ENCODE assay signal across 16 cellular contexts in genomic region chr1:88210088-88210825, GRCh38.
DNase-seq lines count a peak whose midpoint lies in the region; ATAC-seq, FAIRE-seq and TF ChIP-seq lines count a peak whose summit lies in the region.
"Had no signal": no experiment of that assay in that cellular context is flagged by ENCODE, and none has a peak within 500 bp of the region (broad histone marks: within the 10 kb centered on the region; RNA-seq: fewer than 3 reads in every experiment).

No MANE protein-coding gene starts in this region.

- H3K79me2 ChIP-seq in H1 (ENCODE audit: control insufficient read depth in 1 of 2, insufficient read depth in 2 of 2, low read length in 2 of 2), result no peaks in the 10 kb centered on the region

- H3K56ac ChIP-seq in H1 (replicated peaks; ENCODE audit: insufficient read length, low read depth, low read length), result no peak overlapping the region

- DNase-seq in HT1080 (ENCODE audit: low read depth) (peak; percentile 6), H1 (ENCODE audit: low read depth in 1 of 2, low spot score in 2 of 2) (no peak), nephron progenitor cell (no peak), NCI-H526 (lab: John Stamatoyannopoulos, UW) (no peak), HPDE6-E6E7 (ENCODE audit: extremely low spot score) (no peak)
- DNase-seq: CD8-positive, alpha-beta T cell; DMS79 treated with DMSO at 0.1 percent for 48 hours; GOT3; NCI-H1105; NCI-H2081; NCI-H510A; NCI-H82 had no signal

- TF ChIP-seq RAD21 in H1 (IDR thresholded peaks at IDR 0.05 in 1 of 2, conservative IDR thresholded peaks at IDR 0.05 in 1 of 2; ENCODE audit: low read depth in 2 of 2, low read length in 2 of 2), result peak; percentile 9 to 22; a peak in 2 of 4 replicates

- no peaks in the 10 kb centered on the region for H3K79me1 ChIP-seq in H1 (ENCODE audit: low read depth, low read length)

- ATAC-seq in GM21528 (IDR thresholded peaks at IDR 0.05; ENCODE audit: low FRiP score, unreplicated experiment) (peak; percentile 79), GM21367 (IDR thresholded peaks at IDR 0.05; ENCODE audit: unreplicated experiment) (no peak)
- ATAC-seq: CD8-positive, alpha-beta T cell had no signal

- H3K4me3 Mint-ChIP-seq in nephron progenitor cell, result no peak overlapping the region
- H3K4me3 Mint-ChIP-seq: CD8-positive, alpha-beta T cell had no signal

- WGBS in H1 (ENCODE audit: extremely low coverage in 1 of 2, insufficient coverage in 1 of 2, insufficient read length in 1 of 2, insufficient replicate concordance in 2 of 2, low coverage in 1 of 2, low lambda C conversion rate in 2 of 2, missing lambda C conversion rate in 1 of 2), 2 experiments, result 83% methylated on average over 3 of the region's 3 CpGs; no CpG with 5 or more reads in 1 of the 2 experiments

- H2BK20ac ChIP-seq in H1 (ENCODE audit: low read length), result no peak overlapping the region

- no peak overlapping the region for H3K27ac ChIP-seq in H1 (ENCODE audit: low read depth, low read length)
- H3K27ac ChIP-seq: BLaER1 treated with 17β-estradiol and CSF1 and Interleukin-3, amounts not matched to agents 10 nM and 100 nM had no signal

- H2BK5ac ChIP-seq in H1 (ENCODE audit: low read depth, low read length), result no peak overlapping the region

- no peak overlapping the region for H4K5ac ChIP-seq in H1 (ENCODE audit: insufficient read length, low read depth, low read length)

- no peak overlapping the region for H3K18ac ChIP-seq in H1 (ENCODE audit: extremely low read depth, low read length)

- H3K27ac Mint-ChIP-seq in nephron progenitor cell, result peak overlapping the region; percentile 10
- H3K27ac Mint-ChIP-seq: CD8-positive, alpha-beta T cell had no signal

- no peaks in the 10 kb centered on the region for H3K23me2 ChIP-seq in H1 (ENCODE audit: low read depth, low read length)

- TF ChIP-seq POLR2A in H1 (IDR thresholded peaks at IDR 0.05; ENCODE audit: control extremely low read depth in 1 of 2, low read depth in 2 of 2, low read length in 2 of 2), result no peak

- CTCF ChIA-PET in H1 (lab: Charles Lee; ENCODE audit: partially characterized antibody), result no interaction called here

- POLR2A ChIA-PET in H1 (lab: Charles Lee; ENCODE audit: partially characterized antibody), result no interaction called here

- no peaks in the 10 kb centered on the region for H3K9me3 ChIP-seq in H1 (ENCODE audit: insufficient read depth in 2 of 2, low read depth in 1 of 2, low read length in 1 of 2)
- H3K9me3 ChIP-seq: BLaER1 treated with 17β-estradiol and CSF1 and Interleukin-3, amounts not matched to agents 10 nM and 100 nM had no signal

- H4K8ac ChIP-seq in H1 (ENCODE audit: extremely low read depth, insufficient read depth, low read length), result no peak overlapping the region

- no peak for FAIRE-seq in H1 (lab: Jason Lieb, UNC)
- FAIRE-seq: D721Med had no signal

- 0 out of 2 replicates have a peak overlapping the region, but pooled peaks have one; percentile 49 for H2AFZ ChIP-seq in H1 (ENCODE audit: low read length)

- no peak overlapping the region for H3K14ac ChIP-seq in H1 (ENCODE audit: insufficient read length)

- no peak overlapping the region for H3K9ac ChIP-seq in H1 (replicated peaks in 1 of 4; ENCODE audit: extremely low read depth in 1 of 4, low read depth in 3 of 4, low read length in 3 of 4)
- H3K9ac ChIP-seq: BLaER1 treated with 17β-estradiol and CSF1 and Interleukin-3, amounts not matched to agents 10 nM and 100 nM had no signal

- peaks cover 2% of the 10 kb centered on the region for H3K9me3 Mint-ChIP-seq in nephron progenitor cell
- H3K9me3 Mint-ChIP-seq: CD8-positive, alpha-beta T cell had no signal

- H3K4ac ChIP-seq in H1 (replicated peaks; ENCODE audit: insufficient read length, low read depth, low read length), result no peak overlapping the region

- no peak overlapping the region for H3K23ac ChIP-seq in H1 (ENCODE audit: insufficient read length)

- TF ChIP-seq EP300 in H1 (IDR thresholded peaks at IDR 0.05; ENCODE audit: borderline replicate concordance in 1 of 2, low read depth in 2 of 2, low read length in 2 of 2), result no peak

- H4K91ac ChIP-seq in H1 (replicated peaks; ENCODE audit: insufficient read length, low read length), result no peak overlapping the region

- H3K4me1 Mint-ChIP-seq in nephron progenitor cell, result peaks cover 18% of the 10 kb centered on the region

- no peak overlapping the region for H2BK15ac ChIP-seq in H1 (ENCODE audit: low read length)

- H2BK12ac ChIP-seq in H1 (ENCODE audit: low read depth, low read length), result no peak overlapping the region

- H3K4me1 ChIP-seq in H1 (replicated peaks in 1 of 4; ENCODE audit: control insufficient read depth in 3 of 4, insufficient read depth in 4 of 4, low read length in 3 of 4), result no peaks in the 10 kb centered on the region

- H3K27me3 ChIP-seq in H1 (replicated peaks in 1 of 4; ENCODE audit: control insufficient read depth in 3 of 4, extremely low read depth in 1 of 4, insufficient read depth in 3 of 4, low read length in 3 of 4), result no peaks in the 10 kb centered on the region
- H3K27me3 ChIP-seq: BLaER1 treated with 17β-estradiol and CSF1 and Interleukin-3, amounts not matched to agents 10 nM and 100 nM had no signal

- peaks cover 3% of the 10 kb centered on the region for H3K27me3 Mint-ChIP-seq in nephron progenitor cell (ENCODE audit: low read depth, poor library complexity)

- H3K36me3 Mint-ChIP-seq in nephron progenitor cell (ENCODE audit: low read depth), result no peaks in the 10 kb centered on the region
- H3K36me3 Mint-ChIP-seq: CD8-positive, alpha-beta T cell had no signal

- TF ChIP-seq CTCF in H1 (IDR thresholded peaks at IDR 0.05; ENCODE audit: control extremely low read depth in 1 of 3, insufficient read depth in 1 of 3, low read depth in 1 of 3, low read length in 3 of 3) (no peak), nephron progenitor cell (IDR thresholded peaks at IDR 0.05) (no peak)

- H3K36me3 ChIP-seq in H1 (ENCODE audit: control insufficient read depth in 2 of 4, insufficient read depth in 4 of 4, low read length in 3 of 4), result no peaks in the 10 kb centered on the region
- H3K36me3 ChIP-seq: BLaER1 treated with 17β-estradiol and CSF1 and Interleukin-3, amounts not matched to agents 10 nM and 100 nM had no signal

- H4K20me1 ChIP-seq in H1 (replicated peaks in 1 of 2; ENCODE audit: control insufficient read depth in 1 of 2, insufficient read depth in 2 of 2, low read length in 2 of 2), result peaks cover 0 to 1% of the 10 kb centered on the region in 2 experiments
- H4K20me1 ChIP-seq: BLaER1 treated with 17β-estradiol and CSF1 and Interleukin-3, amounts not matched to agents 10 nM and 100 nM had no signal

- H2BK120ac ChIP-seq in H1 (replicated peaks; ENCODE audit: low read depth, low read length), result no peak overlapping the region

- no peak overlapping the region for H3K4me2 ChIP-seq in H1 (ENCODE audit: insufficient read depth in 1 of 2, low read depth in 2 of 2, low read length in 2 of 2)
- H3K4me2 ChIP-seq: BLaER1 treated with 17β-estradiol and CSF1 and Interleukin-3, amounts not matched to agents 10 nM and 100 nM had no signal

- no peak overlapping the region for H3K4me3 ChIP-seq in H1 (ENCODE audit: extremely low read depth in 1 of 4, insufficient read depth in 2 of 4, low read depth in 3 of 4, low read length in 4 of 4)
- H3K4me3 ChIP-seq: BLaER1 treated with 17β-estradiol and CSF1 and Interleukin-3, amounts not matched to agents 10 nM and 100 nM had no signal

- no peak overlapping the region for H2AK5ac ChIP-seq in H1 (ENCODE audit: low read depth, low read length)

TF ChIP-seq in H1, 55 proteins besides CTCF, POLR2A, EP300 and RAD21:
- no peak for TF ChIP-seq MAFK (IDR thresholded peaks at IDR 0.05; ENCODE audit: low read depth, low read length)
- TF ChIP-seq ASH2L (IDR thresholded peaks at IDR 0.05; ENCODE audit: low read length), result no peak
- no peak for TF ChIP-seq SP2 (IDR thresholded peaks at IDR 0.05; ENCODE audit: low read length)
- TF ChIP-seq GABPA (IDR thresholded peaks at IDR 0.05; ENCODE audit: borderline replicate concordance, insufficient read depth, low read length), result no peak
- no peak for TF ChIP-seq HDAC6 (IDR thresholded peaks at IDR 0.05; ENCODE audit: low read depth, low read length)
- no peak for TF ChIP-seq JUND (IDR thresholded peaks at IDR 0.05; ENCODE audit: low read length)
- no peak for TF ChIP-seq RXRA (IDR thresholded peaks at IDR 0.05; ENCODE audit: insufficient read depth, low read depth, low read length)
